ENCODE assay signal across 1 cellular context in the genomic region with DNA sequence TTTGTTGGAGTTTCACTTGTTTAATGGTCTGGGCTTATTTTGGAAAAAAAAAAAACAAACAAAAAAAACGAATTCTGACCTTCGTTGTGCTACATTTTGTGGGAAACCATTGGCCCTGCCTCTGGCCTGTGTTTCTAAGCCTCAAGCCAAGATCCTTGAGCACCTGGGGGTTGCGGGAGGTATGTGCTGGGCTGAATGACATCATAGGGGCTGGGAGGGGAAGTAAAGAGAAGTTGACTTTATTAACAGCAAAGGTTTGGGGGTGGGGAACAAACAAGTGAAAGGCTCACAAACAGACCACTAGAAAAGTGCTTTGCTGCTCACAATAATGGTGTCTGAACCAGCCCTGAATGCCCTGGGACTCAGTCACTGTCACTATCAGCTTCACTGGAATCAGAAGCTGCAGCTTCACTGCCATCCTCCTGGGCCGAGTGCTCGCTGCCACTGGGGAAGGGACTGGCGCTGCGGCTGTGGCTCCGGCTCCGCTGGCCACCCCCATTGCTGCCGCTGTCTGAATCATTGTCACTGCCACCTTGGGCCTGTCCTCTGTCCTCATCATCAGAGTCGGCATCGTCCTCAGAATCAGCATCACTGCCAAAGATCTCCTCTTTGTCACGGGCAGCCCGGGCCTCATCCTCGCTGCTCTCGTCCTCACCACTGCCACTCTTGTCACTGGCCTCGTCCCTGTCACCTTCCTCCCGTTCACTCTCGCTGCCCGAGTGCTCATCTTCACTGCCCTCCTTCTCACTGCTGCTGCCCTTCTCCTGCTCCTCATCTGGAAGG.
A peak's percentile ranks its signal among the peaks of the same experiment; 100 is the strongest.
TF ChIP-seq lines count a peak whose summit lies in the region.

No MANE protein-coding gene starts in this region.

TF ChIP-seq in K562, 482 proteins besides CTCF, POLR2A, EP300 and RAD21:
- TF ChIP-seq ZNF143 (CRISPR knock-in tag; IDR thresholded peaks at IDR 0.05) = no peak
- peak; percentile 42 for TF ChIP-seq POLR2G (IDR thresholded peaks at IDR 0.05; ENCODE audit: low read depth, low read length)
- TF ChIP-seq RBFOX2 (IDR thresholded peaks at IDR 0.05; ENCODE audit: low read depth, low read length) = peak; percentile 34; the same call in 1 of the 2 replicates
- TF ChIP-seq ATF7 (IDR thresholded peaks at IDR 0.05) = 0 out of 2 replicates have a peak, but pooled peaks have one; percentile 13
- TF ChIP-seq PPARD (CRISPR knock-in tag; IDR thresholded peaks at IDR 0.05) = no peak
- TF ChIP-seq, protein P1, sequence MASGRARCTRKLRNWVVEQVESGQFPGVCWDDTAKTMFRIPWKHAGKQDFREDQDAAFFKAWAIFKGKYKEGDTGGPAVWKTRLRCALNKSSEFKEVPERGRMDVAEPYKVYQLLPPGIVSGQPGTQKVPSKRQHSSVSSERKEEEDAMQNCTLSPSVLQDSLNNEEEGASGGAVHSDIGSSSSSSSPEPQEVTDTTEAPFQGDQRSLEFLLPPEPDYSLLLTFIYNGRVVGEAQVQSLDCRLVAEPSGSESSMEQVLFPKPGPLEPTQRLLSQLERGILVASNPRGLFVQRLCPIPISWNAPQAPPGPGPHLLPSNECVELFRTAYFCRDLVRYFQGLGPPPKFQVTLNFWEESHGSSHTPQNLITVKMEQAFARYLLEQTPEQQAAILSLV (tag; IDR thresholded peaks at IDR 0.05) = no peak
- TF ChIP-seq, protein P2, sequence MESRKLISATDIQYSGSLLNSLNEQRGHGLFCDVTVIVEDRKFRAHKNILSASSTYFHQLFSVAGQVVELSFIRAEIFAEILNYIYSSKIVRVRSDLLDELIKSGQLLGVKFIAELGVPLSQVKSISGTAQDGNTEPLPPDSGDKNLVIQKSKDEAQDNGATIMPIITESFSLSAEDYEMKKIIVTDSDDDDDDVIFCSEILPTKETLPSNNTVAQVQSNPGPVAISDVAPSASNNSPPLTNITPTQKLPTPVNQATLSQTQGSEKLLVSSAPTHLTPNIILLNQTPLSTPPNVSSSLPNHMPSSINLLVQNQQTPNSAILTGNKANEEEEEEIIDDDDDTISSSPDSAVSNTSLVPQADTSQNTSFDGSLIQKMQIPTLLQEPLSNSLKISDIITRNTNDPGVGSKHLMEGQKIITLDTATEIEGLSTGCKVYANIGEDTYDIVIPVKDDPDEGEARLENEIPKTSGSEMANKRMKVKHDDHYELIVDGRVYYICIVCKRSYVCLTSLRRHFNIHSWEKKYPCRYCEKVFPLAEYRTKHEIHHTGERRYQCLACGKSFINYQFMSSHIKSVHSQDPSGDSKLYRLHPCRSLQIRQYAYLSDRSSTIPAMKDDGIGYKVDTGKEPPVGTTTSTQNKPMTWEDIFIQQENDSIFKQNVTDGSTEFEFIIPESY (CRISPR knock-in tag; IDR thresholded peaks at IDR 0.05) = peak; percentile 55
- TF ChIP-seq, protein P3, sequence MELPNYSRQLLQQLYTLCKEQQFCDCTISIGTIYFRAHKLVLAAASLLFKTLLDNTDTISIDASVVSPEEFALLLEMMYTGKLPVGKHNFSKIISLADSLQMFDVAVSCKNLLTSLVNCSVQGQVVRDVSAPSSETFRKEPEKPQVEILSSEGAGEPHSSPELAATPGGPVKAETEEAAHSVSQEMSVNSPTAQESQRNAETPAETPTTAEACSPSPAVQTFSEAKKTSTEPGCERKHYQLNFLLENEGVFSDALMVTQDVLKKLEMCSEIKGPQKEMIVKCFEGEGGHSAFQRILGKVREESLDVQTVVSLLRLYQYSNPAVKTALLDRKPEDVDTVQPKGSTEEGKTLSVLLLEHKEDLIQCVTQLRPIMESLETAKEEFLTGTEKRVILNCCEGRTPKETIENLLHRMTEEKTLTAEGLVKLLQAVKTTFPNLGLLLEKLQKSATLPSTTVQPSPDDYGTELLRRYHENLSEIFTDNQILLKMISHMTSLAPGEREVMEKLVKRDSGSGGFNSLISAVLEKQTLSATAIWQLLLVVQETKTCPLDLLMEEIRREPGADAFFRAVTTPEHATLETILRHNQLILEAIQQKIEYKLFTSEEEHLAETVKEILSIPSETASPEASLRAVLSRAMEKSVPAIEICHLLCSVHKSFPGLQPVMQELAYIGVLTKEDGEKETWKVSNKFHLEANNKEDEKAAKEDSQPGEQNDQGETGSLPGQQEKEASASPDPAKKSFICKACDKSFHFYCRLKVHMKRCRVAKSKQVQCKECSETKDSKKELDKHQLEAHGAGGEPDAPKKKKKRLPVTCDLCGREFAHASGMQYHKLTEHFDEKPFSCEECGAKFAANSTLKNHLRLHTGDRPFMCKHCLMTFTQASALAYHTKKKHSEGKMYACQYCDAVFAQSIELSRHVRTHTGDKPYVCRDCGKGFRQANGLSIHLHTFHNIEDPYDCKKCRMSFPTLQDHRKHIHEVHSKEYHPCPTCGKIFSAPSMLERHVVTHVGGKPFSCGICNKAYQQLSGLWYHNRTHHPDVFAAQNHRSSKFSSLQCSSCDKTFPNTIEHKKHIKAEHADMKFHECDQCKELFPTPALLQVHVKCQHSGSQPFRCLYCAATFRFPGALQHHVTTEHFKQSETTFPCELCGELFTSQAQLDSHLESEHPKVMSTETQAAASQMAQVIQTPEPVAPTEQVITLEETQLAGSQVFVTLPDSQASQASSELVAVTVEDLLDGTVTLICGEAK (IDR thresholded peaks at IDR 0.05) = peak; percentile 60; the same call in 1 of the 2 replicates
- TF ChIP-seq, protein P3 (CRISPR knock-in tag; IDR thresholded peaks at IDR 0.05) = no peak
- no peak for TF ChIP-seq SMARCA4 (IDR thresholded peaks at IDR 0.05)
